16 cellular contexts compared by ENCODE assay signal in the genomic region with DNA sequence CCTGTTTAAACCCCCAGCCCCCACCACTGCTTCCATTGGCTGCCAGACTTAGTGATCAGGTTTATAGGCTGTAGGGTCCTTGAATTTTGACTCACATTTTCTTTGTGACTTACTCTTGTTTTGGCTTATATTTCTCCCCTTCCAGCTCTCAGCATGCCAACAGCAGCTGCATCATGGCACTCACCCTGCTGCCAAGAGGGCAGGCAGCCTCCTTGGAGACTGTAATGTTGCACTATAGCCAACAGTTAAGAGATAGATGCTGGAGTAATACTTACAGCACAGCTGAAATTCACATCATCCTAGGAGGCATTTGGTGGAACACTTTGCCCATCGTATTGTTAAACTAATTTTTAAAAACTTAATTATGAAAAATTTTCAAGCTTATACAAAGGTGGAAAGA.
A peak's percentile ranks its signal among the peaks of the same experiment; 100 is the strongest.
DNase-seq lines count a peak whose midpoint lies in the region; ATAC-seq and TF ChIP-seq lines count a peak whose summit lies in the region.
"Had no signal": no experiment of that assay in that cellular context is flagged by ENCODE, and none has a peak within 500 bp of the region (broad histone marks: within the 10 kb centered on the region; RNA-seq: fewer than 3 reads in every experiment).

No MANE protein-coding gene starts in this region.

- H4K20me1 ChIP-seq in DOHH2 (ENCODE audit: control insufficient read depth, insufficient read depth, low read depth, low read length): no peaks in the 10 kb centered on the region

- no peaks in the 10 kb centered on the region for H3K36me3 ChIP-seq in DOHH2 (ENCODE audit: control insufficient read depth, low read length)

- no peak for ATAC-seq in HG03039 (IDR thresholded peaks at IDR 0.05; ENCODE audit: unreplicated experiment)
- no peak for ATAC-seq in foreskin keratinocyte

- no peak overlapping the region for H3K27ac ChIP-seq in DOHH2 (ENCODE audit: low read depth, low read length)
- no peak overlapping the region for H3K27ac ChIP-seq in foreskin keratinocyte
- H3K27ac ChIP-seq: SK-N-MC had no signal

- peak; percentile 32 for DNase-seq in NCI-H1092 (lab: John Stamatoyannopoulos, UW)
- DNase-seq in NCI-H446 (lab: John Stamatoyannopoulos, UW): peak; percentile 34 to 79
- DNase-seq in fibroblast of the aortic adventitia (ENCODE audit: low read depth): peak; percentile 11
- no peak for DNase-seq in foreskin fibroblast
- no peak for DNase-seq in foreskin keratinocyte
- DNase-seq: ACHN, AML-193, DMS153, HFFc6, MM.1S, NCI-H1417, NCI-H1930, NCI-H774 had no signal

- peaks cover 6% of the 10 kb centered on the region; the same call in 1 of the 2 replicates for H3F3A ChIP-seq in DOHH2 (ENCODE audit: control insufficient read depth, insufficient read depth)

- peaks cover 45% of the 10 kb centered on the region for H3K4me1 ChIP-seq in DOHH2 (ENCODE audit: control insufficient read depth, low read length)
- no peaks in the 10 kb centered on the region for H3K4me1 ChIP-seq in foreskin keratinocyte

- H3K79me2 ChIP-seq in DOHH2 (ENCODE audit: control insufficient read depth, low read length): no peaks in the 10 kb centered on the region

- peak overlapping the region; percentile 13 for H3K4me2 ChIP-seq in DOHH2 (ENCODE audit: low read length)

- H3K9me2 ChIP-seq in DOHH2 (replicated peaks; ENCODE audit: control insufficient read depth, low read length): no peaks in the 10 kb centered on the region

- H3K9me3 ChIP-seq in DOHH2 (ENCODE audit: control insufficient read depth, insufficient read depth, low read length): no peaks in the 10 kb centered on the region

- H3K27me3 ChIP-seq in DOHH2 (ENCODE audit: control insufficient read depth, low read length) (no peaks in the 10 kb centered on the region), foreskin keratinocyte (no peaks in the 10 kb centered on the region)

- H3K4me3 ChIP-seq in DOHH2 (ENCODE audit: low read length) (no peak overlapping the region), fibroblast of the aortic adventitia (ENCODE audit: low read depth, low read length) (no peak overlapping the region), foreskin fibroblast (ENCODE audit: low read depth in 1 of 2, low read length in 2 of 2) (no peak overlapping the region)
- H3K4me3 ChIP-seq: SK-N-MC had no signal

- TF ChIP-seq CTCF in DOHH2 (IDR thresholded peaks at IDR 0.05; ENCODE audit: low read depth, low read length, poor library complexity, severe bottlenecking) (no peak), fibroblast of the aortic adventitia (IDR thresholded peaks at IDR 0.05; ENCODE audit: insufficient read depth, low read length) (no peak), foreskin fibroblast (IDR thresholded peaks at IDR 0.05; ENCODE audit: low read depth, low read length) (no peak), foreskin keratinocyte (conservative IDR thresholded peaks at IDR 0.05) (no peak)

Comparison
In these comparisons a context has a peak if more than half of its experiments do, and no peak if none do; other contexts are left out.
1. DNase-seq: peak in NCI-H1092 (single experiment), NCI-H446 (2 of 2) and fibroblast of the aortic adventitia (single experiment); none in foreskin fibroblast (0 of 2) and foreskin keratinocyte (0 of 2).